ENCODE assay signal across 8 cellular contexts in genomic region chr22:42343136-42343484, GRCh38.
DNase-seq lines count a peak whose midpoint lies in the region; ATAC-seq and TF ChIP-seq lines count a peak whose summit lies in the region.

No MANE protein-coding gene starts in this region.

- H3K4me1 ChIP-seq in HEK293 (ENCODE audit: control insufficient read depth, insufficient read depth, low read length) (peaks cover 7% of the 10 kb centered on the region), mesodermal cell (ENCODE audit: control insufficient read depth, insufficient read depth, low read length, poor library complexity, severe bottlenecking) (peaks cover 10% of the 10 kb centered on the region)

- POLR2A ChIA-PET in HEK293 (lab: Yijun Ruan, JAX), result interaction anchor here (1.7 kb wide), 1 partner anchor 26 kb away, joined by 6 read pairs; no protein-coding TSS in a partner anchor

- CTCF ChIA-PET in HEK293 (lab: Yijun Ruan, JAX), result interaction anchor here (0.6 kb wide), 1 partner anchor 829 kb away, joined by 3 read pairs; no protein-coding TSS in a partner anchor

- H3K4me3 ChIP-seq in HEK293 (ENCODE audit: low read depth, low read length) (peak overlapping the region; percentile 37), mesodermal cell (ENCODE audit: extremely low read depth, insufficient read depth, low read length, poor library complexity, severe bottlenecking) (peak overlapping the region; percentile 30)

- DNase-seq in 8988T (peak; percentile 54), UCSD-AML1 (lab: John Stamatoyannopoulos, UW; ENCODE audit: unreplicated experiment) (no peak), left colon (no peak), glomerular visceral epithelial cell (ENCODE audit: extremely low spot score) (no peak)
- DNase-seq in activated naive CD4-positive, alpha-beta T cell treated with anti-CD3 and anti-CD28 coated beads, Interleukin-2, amount 50 U/mL, for 16 hours, result peak; percentile 23

- no peaks in the 10 kb centered on the region for H3K9me3 ChIP-seq in HEK293 (ENCODE audit: control insufficient read depth, insufficient read depth, low read depth, low read length)
- H3K9me3 ChIP-seq in mesodermal cell (ENCODE audit: control insufficient read depth, low read length), result no peaks in the 10 kb centered on the region

- H3K36me3 ChIP-seq in HEK293 (ENCODE audit: control insufficient read depth in 2 of 2, insufficient read depth in 1 of 2, low read length in 2 of 2), result no peaks in the 10 kb centered on the region
- no peaks in the 10 kb centered on the region for H3K36me3 ChIP-seq in mesodermal cell (ENCODE audit: control insufficient read depth, insufficient read depth, low read length)

- WGBS in mesodermal cell (ENCODE audit: insufficient coverage in 2 of 2), 2 experiments, result 28 to 64% methylated on average over 5 to 27 of the region's 27 CpGs

- ATAC-seq in left colon, result no peak
- no peak for ATAC-seq in HG03432 (IDR thresholded peaks at IDR 0.05; ENCODE audit: unreplicated experiment)

- intact Hi-C loops in left colon (cut with DNase I, micrococcal nuclease), result no loop called here

- no peak overlapping the region; the same call in 1 of the 2 replicates for H3K27ac ChIP-seq in HEK293 (ENCODE audit: extremely low read depth, low read depth, low read length)
- no peak overlapping the region for H3K27ac ChIP-seq in mesodermal cell (ENCODE audit: low read depth, low read length, severe bottlenecking)

- TF ChIP-seq CTCF in HEK293 (tag by site-specific recombination; IDR thresholded peaks at IDR 0.05), result no peak

TF ChIP-seq in HEK293, 187 proteins besides CTCF, POLR2A, EP300 and RAD21 (continues in another document):
- TF ChIP-seq INSM2 (tag by site-specific recombination; IDR thresholded peaks at IDR 0.05) (no peak), ZNF621 (tag by site-specific recombination; IDR thresholded peaks at IDR 0.05) (no peak), ZBTB20 (tag by site-specific recombination; IDR thresholded peaks at IDR 0.05) (no peak), ZNF292 (tag by site-specific recombination; IDR thresholded peaks at IDR 0.05; ENCODE audit: borderline replicate concordance, low read depth) (no peak), ZSCAN5A (tag by site-specific recombination; IDR thresholded peaks at IDR 0.05) (no peak), ZNF558 (tag by site-specific recombination; IDR thresholded peaks at IDR 0.05) (no peak), ZNF133 (tag by site-specific recombination; IDR thresholded peaks at IDR 0.05) (0 out of 2 replicates have a peak, but pooled peaks have one; percentile 6), ZNF677 (tag by site-specific recombination; IDR thresholded peaks at IDR 0.05) (no peak), ZNF18 (tag by site-specific recombination; IDR thresholded peaks at IDR 0.05) (no peak), SETDB1 (IDR thresholded peaks at IDR 0.05; ENCODE audit: insufficient read length, low read length) (no peak), ZFHX2 (tag by site-specific recombination; conservative IDR thresholded peaks at IDR 0.05) (peak; percentile 66; the same call in 1 of the 2 replicates), ZNF148 (tag by site-specific recombination; IDR thresholded peaks at IDR 0.05; ENCODE audit: borderline replicate concordance) (no peak), ZBTB6 (tag by site-specific recombination; IDR thresholded peaks at IDR 0.05) (no peak), ZEB2 (tag by site-specific recombination; IDR thresholded peaks at IDR 0.05) (no peak), HOXC10 (CRISPR knock-in tag; IDR thresholded peaks at IDR 0.05) (no peak), FEZF1 (tag by site-specific recombination; IDR thresholded peaks at IDR 0.05) (no peak; the same call in 1 of the 2 replicates), ZNF274 (IDR thresholded peaks at IDR 0.05; ENCODE audit: low read length) (no peak), ZNF274 (tag by site-specific recombination; IDR thresholded peaks at IDR 0.05; ENCODE audit: borderline replicate concordance) (no peak), ZNF10 (tag by site-specific recombination; IDR thresholded peaks at IDR 0.05) (no peak)

Comparison
In these comparisons a context has a peak if more than half of its experiments do, and no peak if none do; other contexts are left out.
1. DNase-seq: peak in 8988T (single experiment) and activated naive CD4-positive, alpha-beta T cell treated with anti-CD3 and anti-CD28 coated beads, Interleukin-2, amount 50 U/mL, for 16 hours (single experiment); none in UCSD-AML1 (single experiment), left colon (0 of 2) and glomerular visceral epithelial cell (single experiment).